In genomic region chr15:59349715-59350420, GRCh38 we compare ENCODE assay signal across 1 cellular context.
TF ChIP-seq lines count a peak whose summit lies in the region.

No MANE protein-coding gene starts in this region.

TF ChIP-seq in H1, 55 proteins besides CTCF, POLR2A, EP300 and RAD21:
- TF ChIP-seq YY1 (IDR thresholded peaks at IDR 0.05; ENCODE audit: low read depth, low read length): no peak
- peak; percentile 81 for TF ChIP-seq BACH1 (IDR thresholded peaks at IDR 0.05; ENCODE audit: low read length)
- peak; percentile 63; the same call in 1 of the 2 replicates for TF ChIP-seq MAFK (IDR thresholded peaks at IDR 0.05; ENCODE audit: low read depth, low read length)
TF ChIP-seq in H1: peak in this region for 2.
